ENCODE assay signal across 8 cellular contexts in genomic region chr1:178541396-178541795, GRCh38. TPM values are rescaled to one million over a fixed set of nuclear protein-coding genes. Genes with fewer than 3 reads are reported as not detected.
A peak's percentile ranks its signal among the peaks of the same experiment; 100 is the strongest.
DNase-seq lines count a peak whose midpoint lies in the region; ATAC-seq and TF ChIP-seq lines count a peak whose summit lies in the region.

No MANE protein-coding gene starts in this region.

- H3K27me3 Mint-ChIP-seq in progenitor cell of endocrine pancreas = peaks cover 3% of the 10 kb centered on the region

- POLR2A ChIA-PET in Panc1 (lab: Charles Lee) = no interaction called here

- DNase-seq in GM12865 (ENCODE audit: low read depth) (no peak), Panc1 (ENCODE audit: low read depth, low spot score) (no peak), esophagus squamous epithelium (lab: John Stamatoyannopoulos, UW) (no peak), progenitor cell of endocrine pancreas (ENCODE audit: low spot score, unreplicated experiment) (no peak), NCI-H526 treated with DMSO at 0.1 percent for 48 hours (lab: John Stamatoyannopoulos, UW) (no peak), head of caudate nucleus (no peak), NCI-H2107 (lab: John Stamatoyannopoulos, UW) (no peak), A172 (ENCODE audit: low spot score) (no peak)

- H3K27me3 ChIP-seq in Panc1 (ENCODE audit: control insufficient read depth, insufficient read depth, low read length) (no peaks in the 10 kb centered on the region), esophagus squamous epithelium (no peaks in the 10 kb centered on the region)

- peaks cover 24% of the 10 kb centered on the region for H3K4me1 ChIP-seq in Panc1 (ENCODE audit: control insufficient read depth, insufficient read depth, low read length)
- peaks cover 28 to 84% (median 44%) of the 10 kb centered on the region in 3 donors for H3K4me1 ChIP-seq in esophagus squamous epithelium

- H3K4me3 ChIP-seq in GM12865 (ENCODE audit: low read depth, low read length) = peak overlapping the region; percentile 87; the same call in 1 of the 2 replicates
- peak overlapping the region in 1 of 2 experiments; percentile 95; a peak in 3 of 4 replicates for H3K4me3 ChIP-seq in Panc1 (ENCODE audit: low read depth in 2 of 2, low read length in 2 of 2)
- peak overlapping the region in 2 of 4 donors; percentile 86 to 91 for H3K4me3 ChIP-seq in esophagus squamous epithelium

- peak overlapping the region; percentile 84; the same call in 1 of the 2 replicates for H3K27ac ChIP-seq in Panc1 (ENCODE audit: low read length)
- H3K27ac ChIP-seq in esophagus squamous epithelium = peak overlapping the region in 3 of 4 donors; percentile 31 to 88 (median 87)

- H3K4me1 Mint-ChIP-seq in progenitor cell of endocrine pancreas (ENCODE audit: low read depth) = peaks cover 27% of the 10 kb centered on the region

- peaks cover 3% of the 10 kb centered on the region for H3K36me3 Mint-ChIP-seq in progenitor cell of endocrine pancreas (ENCODE audit: insufficient read depth)

- intact Hi-C loops in Panc1 (cut with micrococcal nuclease; ENCODE audit: unreplicated experiment) (loop anchor here (5.0 kb wide), 1 partner anchor 826 kb away; the partner anchor contains the start of gene AXDND1), esophagus squamous epithelium (cut with DNase I) (loop anchor here (5.0 kb wide), 1 partner anchor 211 kb away; no protein-coding TSS in a partner anchor), head of caudate nucleus (cut with DNase I) (no loop called here)

- TF ChIP-seq CTCF in GM12865 (IDR thresholded peaks at IDR 0.05; ENCODE audit: insufficient read depth, low read depth, low read length, missing control alignments) = no peak
- TF ChIP-seq CTCF in Panc1 (IDR thresholded peaks at IDR 0.05) = no peak
- TF ChIP-seq CTCF in esophagus squamous epithelium (IDR thresholded peaks at IDR 0.05) = no peak
- no peak for TF ChIP-seq CTCF in progenitor cell of endocrine pancreas (IDR thresholded peaks at IDR 0.05; ENCODE audit: unreplicated experiment)

- H3K4me3 Mint-ChIP-seq in progenitor cell of endocrine pancreas (ENCODE audit: low read depth) = peak overlapping the region; percentile 90

- no peak for TF ChIP-seq POLR2A in esophagus squamous epithelium (IDR thresholded peaks at IDR 0.05)

- in situ Hi-C loops in Panc1 (cut with HindIII; ENCODE audit: low pct_unique_long_range_greater_than_20kb, low sequenced_read_pairs) = no loop called here

- 73 to 91% methylated on average over 1 to 2 of the region's 4 CpGs for WGBS in esophagus squamous epithelium, 2 donors

- ATAC-seq in Panc1 = no peak

- CTCF ChIA-PET in Panc1 (lab: Charles Lee) = interaction anchor here (1.8 kb wide), 1 partner anchor 212 kb away, joined by 5 read pairs; no protein-coding TSS in a partner anchor

- BruUV-seq in Panc1 (replicated peaks; lab: Mats Ljungman, UMichigan) = no TSS peak

- H3K27ac Mint-ChIP-seq in progenitor cell of endocrine pancreas = no peak overlapping the region

- H3K36me3 ChIP-seq in Panc1 (ENCODE audit: control insufficient read depth, insufficient read depth, low read length) (no peaks in the 10 kb centered on the region), esophagus squamous epithelium (no peaks in the 10 kb centered on the region)

- H3K9me3 ChIP-seq in Panc1 (ENCODE audit: control insufficient read depth, insufficient read depth, low read depth, low read length) = no peaks in the 10 kb centered on the region
- H3K9me3 ChIP-seq in esophagus squamous epithelium = no peaks in the 10 kb centered on the region

- H3K9me3 Mint-ChIP-seq in progenitor cell of endocrine pancreas (ENCODE audit: low read depth) = no peaks in the 10 kb centered on the region

RNA-seq across cellular contexts. Expression of gene TEX35, which starts 28.5 kb away (rescaled TPM):
- not detected for total RNA-seq in Panc1 (2021; ENCODE audit: unreplicated experiment)
- polyA plus RNA-seq in Panc1 (2012; ENCODE audit: insufficient read length) = not detected
- not detected for total RNA-seq in esophagus squamous epithelium
- not detected in 2 replicates for total RNA-seq in progenitor cell of endocrine pancreas
- total RNA-seq in A172 (2014; rRNA removed; shearing (Covaris generic)) = not detected in 2 replicates

RNA-seq across cellular contexts. Expression of gene CLEC20A, which starts 44.6 kb away (rescaled TPM):
- not detected for total RNA-seq in Panc1 (2021; ENCODE audit: unreplicated experiment)
- not detected for polyA plus RNA-seq in Panc1 (2012; ENCODE audit: insufficient read length)
- not detected for total RNA-seq in esophagus squamous epithelium
- total RNA-seq in progenitor cell of endocrine pancreas = not detected in 2 replicates
- not detected in 2 replicates for total RNA-seq in A172 (2014; rRNA removed; shearing (Covaris generic))
